1 cellular context compared by ENCODE assay signal in the genomic region with DNA sequence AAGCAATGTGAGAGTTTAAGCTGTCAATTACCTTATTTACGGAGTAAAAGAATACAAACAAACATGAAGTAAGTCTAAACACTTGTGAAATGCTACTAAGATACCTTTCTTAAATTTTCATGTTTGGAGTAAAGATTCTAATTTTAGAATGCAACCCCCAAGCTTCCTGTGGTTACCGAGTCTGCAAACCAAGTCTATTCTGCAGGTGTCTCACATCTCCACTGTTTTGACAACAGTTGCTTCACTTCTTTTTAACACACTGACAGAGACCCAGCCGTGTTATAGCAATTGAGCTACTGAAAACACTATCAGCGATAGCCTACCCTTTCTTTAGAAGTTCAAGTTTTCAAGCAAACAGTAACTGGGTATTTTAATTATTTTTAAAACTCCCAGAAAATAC.
TF ChIP-seq lines count a peak whose summit lies in the region.

No MANE protein-coding gene starts in this region.

TF ChIP-seq in GM23338, 12 proteins besides CTCF, POLR2A, EP300 and RAD21 (continued from another document):
- TF ChIP-seq, protein P1, sequence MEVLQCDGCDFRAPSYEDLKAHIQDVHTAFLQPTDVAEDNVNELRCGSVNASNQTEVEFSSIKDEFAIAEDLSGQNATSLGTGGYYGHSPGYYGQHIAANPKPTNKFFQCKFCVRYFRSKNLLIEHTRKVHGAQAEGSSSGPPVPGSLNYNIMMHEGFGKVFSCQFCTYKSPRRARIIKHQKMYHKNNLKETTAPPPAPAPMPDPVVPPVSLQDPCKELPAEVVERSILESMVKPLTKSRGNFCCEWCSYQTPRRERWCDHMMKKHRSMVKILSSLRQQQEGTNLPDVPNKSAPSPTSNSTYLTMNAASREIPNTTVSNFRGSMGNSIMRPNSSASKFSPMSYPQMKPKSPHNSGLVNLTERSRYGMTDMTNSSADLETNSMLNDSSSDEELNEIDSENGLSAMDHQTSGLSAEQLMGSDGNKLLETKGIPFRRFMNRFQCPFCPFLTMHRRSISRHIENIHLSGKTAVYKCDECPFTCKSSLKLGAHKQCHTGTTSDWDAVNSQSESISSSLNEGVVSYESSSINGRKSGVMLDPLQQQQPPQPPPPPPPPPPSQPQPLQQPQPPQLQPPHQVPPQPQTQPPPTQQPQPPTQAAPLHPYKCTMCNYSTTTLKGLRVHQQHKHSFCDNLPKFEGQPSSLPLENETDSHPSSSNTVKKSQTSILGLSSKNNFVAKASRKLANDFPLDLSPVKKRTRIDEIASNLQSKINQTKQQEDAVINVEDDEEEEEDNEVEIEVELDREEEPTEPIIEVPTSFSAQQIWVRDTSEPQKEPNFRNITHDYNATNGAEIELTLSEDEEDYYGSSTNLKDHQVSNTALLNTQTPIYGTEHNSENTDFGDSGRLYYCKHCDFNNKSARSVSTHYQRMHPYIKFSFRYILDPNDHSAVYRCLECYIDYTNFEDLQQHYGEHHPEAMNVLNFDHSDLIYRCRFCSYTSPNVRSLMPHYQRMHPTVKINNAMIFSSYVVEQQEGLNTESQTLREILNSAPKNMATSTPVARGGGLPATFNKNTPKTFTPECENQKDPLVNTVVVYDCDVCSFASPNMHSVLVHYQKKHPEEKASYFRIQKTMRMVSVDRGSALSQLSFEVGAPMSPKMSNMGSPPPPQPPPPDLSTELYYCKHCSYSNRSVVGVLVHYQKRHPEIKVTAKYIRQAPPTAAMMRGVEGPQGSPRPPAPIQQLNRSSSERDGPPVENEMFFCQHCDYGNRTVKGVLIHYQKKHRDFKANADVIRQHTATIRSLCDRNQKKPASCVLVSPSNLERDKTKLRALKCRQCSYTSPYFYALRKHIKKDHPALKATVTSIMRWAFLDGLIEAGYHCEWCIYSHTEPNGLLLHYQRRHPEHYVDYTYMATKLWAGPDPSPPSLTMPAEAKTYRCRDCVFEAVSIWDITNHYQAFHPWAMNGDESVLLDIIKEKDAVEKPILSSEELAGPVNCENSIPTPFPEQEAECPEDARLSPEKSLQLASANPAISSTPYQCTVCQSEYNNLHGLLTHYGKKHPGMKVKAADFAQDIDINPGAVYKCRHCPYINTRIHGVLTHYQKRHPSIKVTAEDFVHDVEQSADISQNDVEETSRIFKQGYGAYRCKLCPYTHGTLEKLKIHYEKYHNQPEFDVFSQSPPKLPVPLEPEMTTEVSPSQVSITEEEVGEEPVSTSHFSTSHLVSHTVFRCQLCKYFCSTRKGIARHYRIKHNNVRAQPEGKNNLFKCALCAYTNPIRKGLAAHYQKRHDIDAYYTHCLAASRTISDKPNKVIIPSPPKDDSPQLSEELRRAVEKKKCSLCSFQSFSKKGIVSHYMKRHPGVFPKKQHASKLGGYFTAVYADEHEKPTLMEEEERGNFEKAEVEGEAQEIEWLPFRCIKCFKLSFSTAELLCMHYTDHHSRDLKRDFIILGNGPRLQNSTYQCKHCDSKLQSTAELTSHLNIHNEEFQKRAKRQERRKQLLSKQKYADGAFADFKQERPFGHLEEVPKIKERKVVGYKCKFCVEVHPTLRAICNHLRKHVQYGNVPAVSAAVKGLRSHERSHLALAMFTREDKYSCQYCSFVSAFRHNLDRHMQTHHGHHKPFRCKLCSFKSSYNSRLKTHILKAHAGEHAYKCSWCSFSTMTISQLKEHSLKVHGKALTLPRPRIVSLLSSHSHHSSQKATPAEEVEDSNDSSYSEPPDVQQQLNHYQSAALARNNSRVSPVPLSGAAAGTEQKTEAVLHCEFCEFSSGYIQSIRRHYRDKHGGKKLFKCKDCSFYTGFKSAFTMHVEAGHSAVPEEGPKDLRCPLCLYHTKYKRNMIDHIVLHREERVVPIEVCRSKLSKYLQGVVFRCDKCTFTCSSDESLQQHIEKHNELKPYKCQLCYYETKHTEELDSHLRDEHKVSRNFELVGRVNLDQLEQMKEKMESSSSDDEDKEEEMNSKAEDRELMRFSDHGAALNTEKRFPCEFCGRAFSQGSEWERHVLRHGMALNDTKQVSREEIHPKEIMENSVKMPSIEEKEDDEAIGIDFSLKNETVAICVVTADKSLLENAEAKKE (CRISPR knock-in tag; IDR thresholded peaks at IDR 0.05) = no peak
- TF ChIP-seq ZNF331 (CRISPR knock-in tag; IDR thresholded peaks at IDR 0.05; ENCODE audit: low read depth) (no peak), STAT1 (IDR thresholded peaks at IDR 0.05; ENCODE audit: unreplicated experiment) (no peak)
